Comparison of ENCODE assay signal across 1 cellular context in the genomic region with DNA sequence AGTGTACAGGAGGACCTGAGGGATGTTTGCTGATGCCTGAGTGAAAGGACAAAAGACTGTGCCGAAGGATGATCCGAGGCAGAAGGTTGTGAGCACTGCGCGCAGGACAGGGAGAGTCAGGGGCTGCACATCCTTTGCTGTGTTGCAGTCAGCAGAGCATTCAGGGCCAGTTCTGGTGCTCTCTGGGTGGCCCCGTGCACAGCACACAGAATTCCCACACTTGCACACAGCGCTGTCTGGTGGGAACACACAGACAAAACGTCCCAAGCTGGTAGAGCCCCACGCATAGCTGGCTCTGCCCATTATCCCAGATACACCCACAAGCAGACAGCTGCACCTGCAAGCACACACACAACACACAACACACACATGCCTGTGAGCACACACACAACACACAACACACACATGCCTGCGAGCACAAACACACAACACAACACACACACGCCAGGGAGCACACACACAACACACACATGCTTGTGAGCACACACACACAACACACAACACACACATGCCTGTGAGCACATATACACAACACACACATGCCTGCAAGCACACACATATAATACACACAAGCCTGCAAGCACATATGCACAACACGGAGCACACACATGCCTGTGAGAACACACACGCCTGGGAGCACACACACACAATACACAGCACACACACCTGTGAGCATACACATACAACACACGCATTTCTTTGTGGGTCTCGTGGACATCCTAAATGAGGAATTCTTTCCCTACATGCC.
TF ChIP-seq lines count a peak whose summit lies in the region.

No MANE protein-coding gene starts in this region.

TF ChIP-seq in GM23338, 12 proteins besides CTCF, POLR2A, EP300 and RAD21 (continued from another document):
- TF ChIP-seq, protein P1, sequence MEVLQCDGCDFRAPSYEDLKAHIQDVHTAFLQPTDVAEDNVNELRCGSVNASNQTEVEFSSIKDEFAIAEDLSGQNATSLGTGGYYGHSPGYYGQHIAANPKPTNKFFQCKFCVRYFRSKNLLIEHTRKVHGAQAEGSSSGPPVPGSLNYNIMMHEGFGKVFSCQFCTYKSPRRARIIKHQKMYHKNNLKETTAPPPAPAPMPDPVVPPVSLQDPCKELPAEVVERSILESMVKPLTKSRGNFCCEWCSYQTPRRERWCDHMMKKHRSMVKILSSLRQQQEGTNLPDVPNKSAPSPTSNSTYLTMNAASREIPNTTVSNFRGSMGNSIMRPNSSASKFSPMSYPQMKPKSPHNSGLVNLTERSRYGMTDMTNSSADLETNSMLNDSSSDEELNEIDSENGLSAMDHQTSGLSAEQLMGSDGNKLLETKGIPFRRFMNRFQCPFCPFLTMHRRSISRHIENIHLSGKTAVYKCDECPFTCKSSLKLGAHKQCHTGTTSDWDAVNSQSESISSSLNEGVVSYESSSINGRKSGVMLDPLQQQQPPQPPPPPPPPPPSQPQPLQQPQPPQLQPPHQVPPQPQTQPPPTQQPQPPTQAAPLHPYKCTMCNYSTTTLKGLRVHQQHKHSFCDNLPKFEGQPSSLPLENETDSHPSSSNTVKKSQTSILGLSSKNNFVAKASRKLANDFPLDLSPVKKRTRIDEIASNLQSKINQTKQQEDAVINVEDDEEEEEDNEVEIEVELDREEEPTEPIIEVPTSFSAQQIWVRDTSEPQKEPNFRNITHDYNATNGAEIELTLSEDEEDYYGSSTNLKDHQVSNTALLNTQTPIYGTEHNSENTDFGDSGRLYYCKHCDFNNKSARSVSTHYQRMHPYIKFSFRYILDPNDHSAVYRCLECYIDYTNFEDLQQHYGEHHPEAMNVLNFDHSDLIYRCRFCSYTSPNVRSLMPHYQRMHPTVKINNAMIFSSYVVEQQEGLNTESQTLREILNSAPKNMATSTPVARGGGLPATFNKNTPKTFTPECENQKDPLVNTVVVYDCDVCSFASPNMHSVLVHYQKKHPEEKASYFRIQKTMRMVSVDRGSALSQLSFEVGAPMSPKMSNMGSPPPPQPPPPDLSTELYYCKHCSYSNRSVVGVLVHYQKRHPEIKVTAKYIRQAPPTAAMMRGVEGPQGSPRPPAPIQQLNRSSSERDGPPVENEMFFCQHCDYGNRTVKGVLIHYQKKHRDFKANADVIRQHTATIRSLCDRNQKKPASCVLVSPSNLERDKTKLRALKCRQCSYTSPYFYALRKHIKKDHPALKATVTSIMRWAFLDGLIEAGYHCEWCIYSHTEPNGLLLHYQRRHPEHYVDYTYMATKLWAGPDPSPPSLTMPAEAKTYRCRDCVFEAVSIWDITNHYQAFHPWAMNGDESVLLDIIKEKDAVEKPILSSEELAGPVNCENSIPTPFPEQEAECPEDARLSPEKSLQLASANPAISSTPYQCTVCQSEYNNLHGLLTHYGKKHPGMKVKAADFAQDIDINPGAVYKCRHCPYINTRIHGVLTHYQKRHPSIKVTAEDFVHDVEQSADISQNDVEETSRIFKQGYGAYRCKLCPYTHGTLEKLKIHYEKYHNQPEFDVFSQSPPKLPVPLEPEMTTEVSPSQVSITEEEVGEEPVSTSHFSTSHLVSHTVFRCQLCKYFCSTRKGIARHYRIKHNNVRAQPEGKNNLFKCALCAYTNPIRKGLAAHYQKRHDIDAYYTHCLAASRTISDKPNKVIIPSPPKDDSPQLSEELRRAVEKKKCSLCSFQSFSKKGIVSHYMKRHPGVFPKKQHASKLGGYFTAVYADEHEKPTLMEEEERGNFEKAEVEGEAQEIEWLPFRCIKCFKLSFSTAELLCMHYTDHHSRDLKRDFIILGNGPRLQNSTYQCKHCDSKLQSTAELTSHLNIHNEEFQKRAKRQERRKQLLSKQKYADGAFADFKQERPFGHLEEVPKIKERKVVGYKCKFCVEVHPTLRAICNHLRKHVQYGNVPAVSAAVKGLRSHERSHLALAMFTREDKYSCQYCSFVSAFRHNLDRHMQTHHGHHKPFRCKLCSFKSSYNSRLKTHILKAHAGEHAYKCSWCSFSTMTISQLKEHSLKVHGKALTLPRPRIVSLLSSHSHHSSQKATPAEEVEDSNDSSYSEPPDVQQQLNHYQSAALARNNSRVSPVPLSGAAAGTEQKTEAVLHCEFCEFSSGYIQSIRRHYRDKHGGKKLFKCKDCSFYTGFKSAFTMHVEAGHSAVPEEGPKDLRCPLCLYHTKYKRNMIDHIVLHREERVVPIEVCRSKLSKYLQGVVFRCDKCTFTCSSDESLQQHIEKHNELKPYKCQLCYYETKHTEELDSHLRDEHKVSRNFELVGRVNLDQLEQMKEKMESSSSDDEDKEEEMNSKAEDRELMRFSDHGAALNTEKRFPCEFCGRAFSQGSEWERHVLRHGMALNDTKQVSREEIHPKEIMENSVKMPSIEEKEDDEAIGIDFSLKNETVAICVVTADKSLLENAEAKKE (CRISPR knock-in tag; IDR thresholded peaks at IDR 0.05), result no peak
- TF ChIP-seq, protein P2, sequence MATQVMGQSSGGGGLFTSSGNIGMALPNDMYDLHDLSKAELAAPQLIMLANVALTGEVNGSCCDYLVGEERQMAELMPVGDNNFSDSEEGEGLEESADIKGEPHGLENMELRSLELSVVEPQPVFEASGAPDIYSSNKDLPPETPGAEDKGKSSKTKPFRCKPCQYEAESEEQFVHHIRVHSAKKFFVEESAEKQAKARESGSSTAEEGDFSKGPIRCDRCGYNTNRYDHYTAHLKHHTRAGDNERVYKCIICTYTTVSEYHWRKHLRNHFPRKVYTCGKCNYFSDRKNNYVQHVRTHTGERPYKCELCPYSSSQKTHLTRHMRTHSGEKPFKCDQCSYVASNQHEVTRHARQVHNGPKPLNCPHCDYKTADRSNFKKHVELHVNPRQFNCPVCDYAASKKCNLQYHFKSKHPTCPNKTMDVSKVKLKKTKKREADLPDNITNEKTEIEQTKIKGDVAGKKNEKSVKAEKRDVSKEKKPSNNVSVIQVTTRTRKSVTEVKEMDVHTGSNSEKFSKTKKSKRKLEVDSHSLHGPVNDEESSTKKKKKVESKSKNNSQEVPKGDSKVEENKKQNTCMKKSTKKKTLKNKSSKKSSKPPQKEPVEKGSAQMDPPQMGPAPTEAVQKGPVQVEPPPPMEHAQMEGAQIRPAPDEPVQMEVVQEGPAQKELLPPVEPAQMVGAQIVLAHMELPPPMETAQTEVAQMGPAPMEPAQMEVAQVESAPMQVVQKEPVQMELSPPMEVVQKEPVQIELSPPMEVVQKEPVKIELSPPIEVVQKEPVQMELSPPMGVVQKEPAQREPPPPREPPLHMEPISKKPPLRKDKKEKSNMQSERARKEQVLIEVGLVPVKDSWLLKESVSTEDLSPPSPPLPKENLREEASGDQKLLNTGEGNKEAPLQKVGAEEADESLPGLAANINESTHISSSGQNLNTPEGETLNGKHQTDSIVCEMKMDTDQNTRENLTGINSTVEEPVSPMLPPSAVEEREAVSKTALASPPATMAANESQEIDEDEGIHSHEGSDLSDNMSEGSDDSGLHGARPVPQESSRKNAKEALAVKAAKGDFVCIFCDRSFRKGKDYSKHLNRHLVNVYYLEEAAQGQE (IDR thresholded peaks at IDR 0.05; ENCODE audit: unreplicated experiment), result no peak
- no peak for TF ChIP-seq EZH2 (IDR thresholded peaks at IDR 0.05; ENCODE audit: low read depth, unreplicated experiment)
- TF ChIP-seq POLR2AphosphoS5 (IDR thresholded peaks at IDR 0.05; ENCODE audit: low read depth), result no peak
- no peak for TF ChIP-seq NANOG (IDR thresholded peaks at IDR 0.05; ENCODE audit: borderline replicate concordance)
